9 cellular contexts compared by ENCODE assay signal in the genomic region with DNA sequence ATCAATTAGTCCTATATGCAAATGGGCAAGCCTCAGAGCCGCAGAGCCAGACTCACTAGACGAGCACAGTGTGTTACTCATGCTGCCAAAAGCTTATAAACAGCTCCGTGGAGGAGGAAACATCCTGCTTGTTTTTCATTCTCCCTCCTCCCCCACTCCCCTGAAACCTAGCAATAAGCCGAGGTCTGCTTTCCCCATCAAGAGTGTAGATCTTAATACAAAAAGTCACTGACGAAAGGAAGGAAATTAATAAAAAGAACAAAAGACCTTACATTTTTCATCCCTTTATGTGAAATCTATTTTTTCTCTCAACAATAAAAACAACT.
DNase-seq lines count a peak whose midpoint lies in the region; ATAC-seq lines count a peak whose summit lies in the region.
"Had no signal": no experiment of that assay in that cellular context is flagged by ENCODE, and none has a peak within 500 bp of the region (broad histone marks: within the 10 kb centered on the region; RNA-seq: fewer than 3 reads in every experiment).

No MANE protein-coding gene starts in this region.

- H3K36me3 ChIP-seq in rectal smooth muscle tissue (ENCODE audit: control insufficient read depth, insufficient read depth, low read length) = no peaks in the 10 kb centered on the region

- H3K4me1 ChIP-seq in rectal smooth muscle tissue (ENCODE audit: control insufficient read depth, insufficient read depth, low read length) = peaks cover 41% of the 10 kb centered on the region

- ATAC-seq in esophagus mucosa (peak; percentile 67), HG03025 (IDR thresholded peaks at IDR 0.05; ENCODE audit: low FRiP score, unreplicated experiment) (no peak)
- ATAC-seq in natural killer cell treated with Interleukin-12 subunit alpha and Interleukin-12 subunit beta and Interleukin-15 and Interleukin-18, amount 100 ng/mL, for 72 hours = no peak

- H3K4me3 ChIP-seq in rectal smooth muscle tissue (ENCODE audit: low read length) = no peak overlapping the region

- H3K27me3 Mint-ChIP-seq in natural killer cell treated with Interleukin-12 subunit alpha and Interleukin-12 subunit beta and Interleukin-15 and Interleukin-18, amount 100 ng/mL, for 72 hours = no peaks in the 10 kb centered on the region

- H3K4me1 Mint-ChIP-seq in natural killer cell treated with Interleukin-12 subunit alpha and Interleukin-12 subunit beta and Interleukin-15 and Interleukin-18, amount 100 ng/mL, for 72 hours (ENCODE audit: low read depth in 2 of 2) = peaks cover 19 to 25% of the 10 kb centered on the region in 2 donors

- DNase-seq in GM03348 (ENCODE audit: low spot score) = peak; percentile 64
- peak; percentile 44 for DNase-seq in NCI-H526 treated with DMSO at 0.1 percent for 48 hours (lab: John Stamatoyannopoulos, UW)
- no peak for DNase-seq in GF-D8 (lab: John Stamatoyannopoulos, UW)
- DNase-seq in natural killer cell treated with Interleukin-12 subunit alpha and Interleukin-12 subunit beta and Interleukin-15 and Interleukin-18, amount 100 ng/mL, for 72 hours (ENCODE audit: low spot score) = no peak
- DNase-seq in NOMO-1 treated with DMSO at 0.1 percent for 48 hours (lab: John Stamatoyannopoulos, UW; ENCODE audit: unreplicated experiment) = no peak
- DNase-seq: NCI-H748 treated with DMSO at 0.1 percent for 48 hours had no signal

- H3K27ac ChIP-seq in rectal smooth muscle tissue (ENCODE audit: low read depth, low read length) = peak overlapping the region; percentile 46

- H3K36me3 Mint-ChIP-seq in natural killer cell treated with Interleukin-12 subunit alpha and Interleukin-12 subunit beta and Interleukin-15 and Interleukin-18, amount 100 ng/mL, for 72 hours = no peaks in the 10 kb centered on the region

- no peaks in the 10 kb centered on the region for H3K9me3 Mint-ChIP-seq in natural killer cell treated with Interleukin-12 subunit alpha and Interleukin-12 subunit beta and Interleukin-15 and Interleukin-18, amount 100 ng/mL, for 72 hours

- H3K9ac ChIP-seq in rectal smooth muscle tissue (ENCODE audit: low read length) = no peak overlapping the region

- no peak overlapping the region for H3K27ac Mint-ChIP-seq in natural killer cell treated with Interleukin-12 subunit alpha and Interleukin-12 subunit beta and Interleukin-15 and Interleukin-18, amount 100 ng/mL, for 72 hours

- no peak overlapping the region for H3K4me3 Mint-ChIP-seq in natural killer cell treated with Interleukin-12 subunit alpha and Interleukin-12 subunit beta and Interleukin-15 and Interleukin-18, amount 100 ng/mL, for 72 hours

- H3K27me3 ChIP-seq in rectal smooth muscle tissue (ENCODE audit: control insufficient read depth, insufficient read depth, low read length) = no peaks in the 10 kb centered on the region

Comparison
In these comparisons a context has a peak if more than half of its experiments do, and no peak if none do; other contexts are left out.
1. DNase-seq: peak in GM03348 (single experiment) and NCI-H526 treated with DMSO at 0.1 percent for 48 hours (single experiment); none in GF-D8 (single experiment), natural killer cell treated with Interleukin-12 subunit alpha and Interleukin-12 subunit beta and Interleukin-15 and Interleukin-18, amount 100 ng/mL, for 72 hours (single experiment) and NOMO-1 treated with DMSO at 0.1 percent for 48 hours (single experiment).